Comparison of ENCODE assay signal across 11 cellular contexts in genomic region chr9:98958271-98958989, GRCh38. TPM values are rescaled to one million over a fixed set of nuclear protein-coding genes. Genes with fewer than 3 reads are reported as not detected.
DNase-seq lines count a peak whose midpoint lies in the region; ATAC-seq and TF ChIP-seq lines count a peak whose summit lies in the region.
"Had no signal": no experiment of that assay in that cellular context is flagged by ENCODE, and none has a peak within 500 bp of the region (broad histone marks: within the 10 kb centered on the region; RNA-seq: fewer than 3 reads in every experiment).

No MANE protein-coding gene starts in this region.

- intact Hi-C loops in left ventricle myocardium inferior (cut with micrococcal nuclease): no loop called here

- H3K36me3 Mint-ChIP-seq in T-helper 17 cell (ENCODE audit: low read depth): no peaks in the 10 kb centered on the region
- H3K36me3 Mint-ChIP-seq in progenitor cell of endocrine pancreas (ENCODE audit: insufficient read depth): no peaks in the 10 kb centered on the region

- ATAC-seq in T-helper 17 cell: no peak
- ATAC-seq in GM18861 (IDR thresholded peaks at IDR 0.05; ENCODE audit: unreplicated experiment): no peak
- ATAC-seq: activated CD8-positive, alpha-beta T cell treated with anti-CD3 and anti-CD28 coated beads, Interleukin-2, amount 10 ng/mL, durations not matched to agents 7 days and 5 days had no signal

- H3K27ac ChIP-seq in left ventricle myocardium inferior (replicated peaks) (peak overlapping the region; percentile 86), skeletal muscle tissue (ENCODE audit: low read depth, low read length) (peak overlapping the region; percentile 26)

- H3K36me3 ChIP-seq in left ventricle myocardium inferior: peaks cover 8% of the 10 kb centered on the region
- peaks cover 0 to 3% (median 0%) of the 10 kb centered on the region in 3 donors for H3K36me3 ChIP-seq in skeletal muscle tissue (ENCODE audit: control insufficient read depth in 3 of 3, insufficient read depth in 3 of 3, low read length in 3 of 3)

- H3K27me3 Mint-ChIP-seq in T-helper 17 cell: peaks cover 42% of the 10 kb centered on the region
- peaks cover 16% of the 10 kb centered on the region for H3K27me3 Mint-ChIP-seq in progenitor cell of endocrine pancreas

- H3K4me3 ChIP-seq in left ventricle myocardium inferior (peak overlapping the region; percentile 4), skeletal muscle tissue (ENCODE audit: low read length in 3 of 3) (peak overlapping the region in 1 of 3 donors; percentile 22)

- H3K4me1 ChIP-seq in left ventricle myocardium inferior: peaks cover 71% of the 10 kb centered on the region
- H3K4me1 ChIP-seq in skeletal muscle tissue (ENCODE audit: control insufficient read depth in 3 of 3, insufficient read depth in 3 of 3, low read length in 3 of 3): peaks cover 27 to 33% (median 28%) of the 10 kb centered on the region in 3 donors

- H3K27ac Mint-ChIP-seq in T-helper 17 cell: no peak overlapping the region
- H3K27ac Mint-ChIP-seq in progenitor cell of endocrine pancreas: no peak overlapping the region
- H3K27ac Mint-ChIP-seq: activated CD8-positive, alpha-beta T cell treated with anti-CD3 and anti-CD28 coated beads, Interleukin-2, amount 10 ng/mL, durations not matched to agents 7 days and 5 days had no signal

- TF ChIP-seq CTCF in left ventricle myocardium inferior (IDR thresholded peaks at IDR 0.05; ENCODE audit: borderline replicate concordance): no peak
- no peak for TF ChIP-seq CTCF in progenitor cell of endocrine pancreas (IDR thresholded peaks at IDR 0.05; ENCODE audit: unreplicated experiment)

- no peak for TF ChIP-seq POLR2A in erythroblast (IDR thresholded peaks at IDR 0.05; ENCODE audit: low read length)

- H3K4me3 Mint-ChIP-seq in T-helper 17 cell (no peak overlapping the region), progenitor cell of endocrine pancreas (ENCODE audit: low read depth) (no peak overlapping the region)
- H3K4me3 Mint-ChIP-seq: activated CD8-positive, alpha-beta T cell treated with anti-CD3 and anti-CD28 coated beads, Interleukin-2, amount 10 ng/mL, durations not matched to agents 7 days and 5 days had no signal

- DNase-seq in EH (ENCODE audit: low read depth): peak; percentile 99
- peak; percentile 62 for DNase-seq in amniotic stem cell (lab: John Stamatoyannopoulos, UW)
- DNase-seq in left ventricle myocardium inferior: no peak
- no peak for DNase-seq in T-helper 17 cell
- no peak for DNase-seq in erythroblast (lab: John Stamatoyannopoulos, UW)
- DNase-seq in progenitor cell of endocrine pancreas (ENCODE audit: low spot score, unreplicated experiment): no peak
- DNase-seq: activated CD8-positive, alpha-beta T cell treated with anti-CD3 and anti-CD28 coated beads, Interleukin-2, amount 10 ng/mL, durations not matched to agents 7 days and 5 days; NCI-H446 treated with DMSO at 0.1 percent for 48 hours had no signal

- peaks cover 13% of the 10 kb centered on the region for H3K9me3 ChIP-seq in left ventricle myocardium inferior (replicated peaks)
- H3K9me3 ChIP-seq in skeletal muscle tissue (ENCODE audit: control insufficient read depth in 3 of 3, low read length in 3 of 3): peaks cover 0 to 5% (median 3%) of the 10 kb centered on the region in 3 donors
- H3K9me3 ChIP-seq in T-helper 17 cell (ENCODE audit: control insufficient read depth, low read length, poor library complexity, severe bottlenecking): no peaks in the 10 kb centered on the region

- H3K27me3 ChIP-seq in left ventricle myocardium inferior (ENCODE audit: low read depth) (no peaks in the 10 kb centered on the region), skeletal muscle tissue (ENCODE audit: control insufficient read depth in 3 of 3, insufficient read depth in 3 of 3, low read length in 3 of 3) (peaks cover 0 to 2% (median 0%) of the 10 kb centered on the region in 3 donors)

- no peaks in the 10 kb centered on the region for H3K9me3 Mint-ChIP-seq in progenitor cell of endocrine pancreas (ENCODE audit: low read depth)

- peaks cover 2% of the 10 kb centered on the region for H3K4me1 Mint-ChIP-seq in T-helper 17 cell
- H3K4me1 Mint-ChIP-seq in progenitor cell of endocrine pancreas (ENCODE audit: low read depth): no peaks in the 10 kb centered on the region

- no peak overlapping the region for H3K9ac ChIP-seq in skeletal muscle tissue (ENCODE audit: low read depth in 1 of 3, low read length in 3 of 3)

RNA-seq across cellular contexts. Expression of gene COL15A1, which starts 14.7 kb away (rescaled TPM):
- 45.4 TPM for total RNA-seq in left ventricle myocardium inferior
- total RNA-seq in skeletal muscle tissue: 178 TPM
- total RNA-seq in T-helper 17 cell: not detected
- not detected in 2 replicates for total RNA-seq in progenitor cell of endocrine pancreas
- total RNA-seq: lung microvascular endothelial cell had no signal

Comparison
In these comparisons a context has a peak if more than half of its experiments do, and no peak if none do; other contexts are left out.
1. DNase-seq: peak in EH (single experiment) and amniotic stem cell (single experiment); none in left ventricle myocardium inferior (single experiment), T-helper 17 cell (0 of 3), erythroblast (0 of 2) and progenitor cell of endocrine pancreas (single experiment).
2. RNA of gene COL15A1, which starts 14.7 kb away (total RNA-seq): 178 TPM in skeletal muscle tissue (single experiment) and 45.4 TPM in left ventricle myocardium inferior (single experiment); not detected in T-helper 17 cell and not detected in progenitor cell of endocrine pancreas; every median in the first group is over 10 times any median in the second.